In the genomic region with DNA sequence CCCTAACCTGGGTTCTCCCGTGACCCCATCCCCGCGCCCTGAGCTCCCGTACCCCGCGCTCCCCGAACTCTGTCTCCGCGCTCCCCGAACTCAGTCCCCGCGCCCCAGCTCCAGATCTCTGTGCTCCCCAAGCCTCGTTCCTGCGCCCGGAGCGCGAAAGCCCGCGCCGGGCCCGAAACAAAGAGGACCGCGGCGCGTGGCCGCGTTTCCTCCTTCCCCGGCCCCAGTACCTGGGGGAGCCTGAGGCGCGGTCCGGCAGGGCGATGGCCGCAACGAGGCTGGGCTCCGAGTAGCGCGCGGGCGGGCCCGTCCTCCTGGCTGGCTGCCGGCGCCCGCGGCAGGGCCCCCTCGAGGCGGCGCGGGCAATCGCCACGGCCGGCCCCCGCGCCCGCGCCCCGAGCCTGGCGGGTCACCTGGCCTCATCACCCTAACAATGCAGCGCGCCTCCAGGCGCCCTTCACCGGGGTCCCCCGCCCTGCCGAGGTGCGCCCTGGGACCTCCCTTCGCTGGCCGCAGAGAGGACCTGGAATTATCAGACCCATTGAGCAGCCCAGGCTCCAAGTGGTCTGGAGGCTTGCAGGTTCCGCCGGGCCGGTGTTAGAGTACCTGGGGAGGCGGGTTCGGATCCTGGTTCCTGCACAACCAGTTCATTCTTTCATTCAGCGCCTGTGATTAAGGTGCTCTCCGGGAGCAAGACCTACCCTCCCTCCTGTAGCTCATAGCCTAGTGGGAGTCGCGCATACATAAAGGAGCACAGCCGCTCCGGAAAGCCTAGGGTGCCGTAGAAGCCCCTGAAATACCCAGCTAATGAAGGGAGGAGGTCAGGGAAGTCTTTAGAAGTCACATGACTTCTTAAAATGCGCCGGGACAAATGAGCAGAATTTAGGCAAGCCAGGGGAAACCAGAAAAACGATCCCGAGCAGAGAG, we compare ENCODE assay signal across 8 cellular contexts. TPM values are rescaled to one million over a fixed set of nuclear protein-coding genes. Genes with fewer than 3 reads are reported as not detected.
DNase-seq lines count a peak whose midpoint lies in the region; ATAC-seq, FAIRE-seq and TF ChIP-seq lines count a peak whose summit lies in the region.

Gene TNS3, minus strand, starts transcription at position 291 of the 927 bp plus-strand sequence. CDS start 142,475 bp downstream, outside the sequence.

- peaks cover 61% of the 10 kb centered on the region for H3K4me1 Mint-ChIP-seq in stimulated activated memory B cell treated with anti-CD40 and anti-IgM and Interleukin-4, amounts not matched to agents 10 μg/mL and 1 μg/mL and 100 μg/mL, for 72 hours

- peak within 1 kb of the TSS; percentile 89 for H2BK5ac ChIP-seq in IMR-90 (ENCODE audit: low read depth, low read length, poor library complexity, severe bottlenecking)

- peak within 1 kb of the TSS; percentile 95 for H3K56ac ChIP-seq in IMR-90 (ENCODE audit: extremely low read depth, insufficient read depth, low read length)

- H3K36me3 ChIP-seq in IMR-90 (ENCODE audit: control insufficient read depth, insufficient read depth, low read length) (peaks cover 4% of the 10 kb centered on the region), brain microvascular endothelial cell (replicated peaks) (no peaks in the 10 kb centered on the region), keratinocyte (ENCODE audit: control insufficient read depth in 2 of 2, extremely low read depth in 1 of 2, insufficient read depth in 2 of 2, low read length in 2 of 2) (no peaks in the 10 kb centered on the region)

- TF ChIP-seq POLR2A in IMR-90 (IDR thresholded peaks at IDR 0.05; ENCODE audit: low read depth, low read length), result peak; percentile 64; the same call in 1 of the 2 replicates

- TF ChIP-seq CTCF in IMR-90 (conservative IDR thresholded peaks at IDR 0.05; ENCODE audit: low read depth, low read length), result peak; percentile 47
- TF ChIP-seq CTCF in brain microvascular endothelial cell (IDR thresholded peaks at IDR 0.05; ENCODE audit: low read depth, low read length, missing control alignments), result no peak
- TF ChIP-seq CTCF in keratinocyte (optimal IDR thresholded peaks at IDR 0.05 in 1 of 3, IDR thresholded peaks at IDR 0.05 in 1 of 3, conservative IDR thresholded peaks at IDR 0.05 in 1 of 3; ENCODE audit: extremely low read depth in 1 of 3, insufficient read depth in 2 of 3, low read length in 3 of 3), result peak in 1 of 3 experiments; percentile 21

- H3K4me1 ChIP-seq in IMR-90 (ENCODE audit: control insufficient read depth, insufficient read depth, low read length), result peaks cover 33% of the 10 kb centered on the region
- peaks cover 27% of the 10 kb centered on the region for H3K4me1 ChIP-seq in keratinocyte (ENCODE audit: control insufficient read depth, extremely low read depth, insufficient read depth, low read length)

- no TSS peak for BruUV-seq in IMR-90 (replicated peaks; lab: Mats Ljungman, UMichigan)

- H2BK120ac ChIP-seq in IMR-90 (ENCODE audit: low read depth, low read length), result peak within 1 kb of the TSS; percentile 95

- peak within 1 kb of the TSS; percentile 94 for H3K18ac ChIP-seq in IMR-90 (ENCODE audit: low read depth, low read length)

- H3K79me1 ChIP-seq in IMR-90 (ENCODE audit: low read depth in 1 of 2, low read length in 2 of 2), result peaks cover 17 to 44% of the 10 kb centered on the region in 2 experiments

- no peaks in the 10 kb centered on the region for H3K27me3 Mint-ChIP-seq in stimulated activated memory B cell treated with anti-CD40 and anti-IgM and Interleukin-4, amounts not matched to agents 10 μg/mL and 1 μg/mL and 100 μg/mL, for 72 hours

- peak; percentile 44 for FAIRE-seq in keratinocyte (lab: Jason Lieb, UNC)

- peak; percentile 34 for TF ChIP-seq RAD21 in IMR-90 (IDR thresholded peaks at IDR 0.05; ENCODE audit: low read length)

- peak within 1 kb of the TSS; percentile 88 for H2AFZ ChIP-seq in IMR-90 (replicated peaks; ENCODE audit: low read length, poor library complexity)
- H2AFZ ChIP-seq in keratinocyte (ENCODE audit: control insufficient read depth, low read length), result peak within 1 kb of the TSS; percentile 47

- no peaks in the 10 kb centered on the region for H4K20me1 ChIP-seq in IMR-90 (ENCODE audit: insufficient read depth, low read length)
- H4K20me1 ChIP-seq in keratinocyte (ENCODE audit: control insufficient read depth, extremely low read depth, insufficient read depth, low read length), result no peaks in the 10 kb centered on the region

- POLR2A ChIA-PET in IMR-90 (lab: Charles Lee; ENCODE audit: unreplicated experiment), result interaction anchor here (0.6 to 1.1 kb wide), 2 partner anchors 11 to 19 kb away, joined by 7 to 9 read pairs; no protein-coding TSS in a partner anchor

- peak within 1 kb of the TSS; percentile 77 for H3K27ac ChIP-seq in IMR-90 (ENCODE audit: insufficient read depth, low read length)
- peak within 1 kb of the TSS; percentile 67 for H3K27ac ChIP-seq in brain microvascular endothelial cell
- no peak within 1 kb of the TSS for H3K27ac ChIP-seq in keratinocyte (ENCODE audit: control insufficient read depth, insufficient read depth, low read length)

- H2BK15ac ChIP-seq in IMR-90 (ENCODE audit: low read depth, low read length), result peak within 1 kb of the TSS; percentile 55; the same call in 2 of the 3 replicates

- H3K9me3 ChIP-seq in IMR-90 (ENCODE audit: control insufficient read depth, insufficient read depth, low read length) (no peaks in the 10 kb centered on the region), keratinocyte (ENCODE audit: control insufficient read depth, low read depth, low read length) (no peaks in the 10 kb centered on the region)

- H4K91ac ChIP-seq in IMR-90 (ENCODE audit: insufficient read depth, low read depth, low read length), result peak within 1 kb of the TSS; percentile 98

- peak within 1 kb of the TSS; percentile 97 for H3K27ac Mint-ChIP-seq in stimulated activated memory B cell treated with anti-CD40 and anti-IgM and Interleukin-4, amounts not matched to agents 10 μg/mL and 1 μg/mL and 100 μg/mL, for 72 hours

- in situ Hi-C loops in IMR-90 (cut with MboI; ENCODE audit: low sequenced_read_pairs) (loop anchor here (10.0 kb wide), 1 partner anchor 233 kb away; no protein-coding TSS in a partner anchor), brain microvascular endothelial cell (cut with HindIII; ENCODE audit: low pct_ligation_motif_present, low sequenced_read_pairs) (no loop called here)

- H3K9me1 ChIP-seq in IMR-90 (ENCODE audit: insufficient read depth, low read length) (peaks cover 22% of the 10 kb centered on the region), keratinocyte (ENCODE audit: control insufficient read depth, extremely low read depth, insufficient read depth, low read length) (no peaks in the 10 kb centered on the region)

- dilution Hi-C loops in IMR-90 (cut with HindIII; ENCODE audit: low sequenced_read_pairs, unreplicated experiment), result no loop called here
- dilution Hi-C loops in keratinocyte (cut with MboI; ENCODE audit: extremely low pct_ligation_motif_present, low sequenced_read_pairs), result no loop called here

- H2AK9ac ChIP-seq in IMR-90 (replicated peaks; ENCODE audit: low read depth, low read length, poor library complexity), result peak within 1 kb of the TSS; percentile 98

- peak within 1 kb of the TSS; percentile 97 for H3K23ac ChIP-seq in IMR-90 (ENCODE audit: low read depth, low read length)

- H3K36me3 Mint-ChIP-seq in stimulated activated memory B cell treated with anti-CD40 and anti-IgM and Interleukin-4, amounts not matched to agents 10 μg/mL and 1 μg/mL and 100 μg/mL, for 72 hours, result no peaks in the 10 kb centered on the region

- H3K4me2 ChIP-seq in IMR-90 (ENCODE audit: low read depth, low read length), result peak within 1 kb of the TSS; percentile 78
- H3K4me2 ChIP-seq in keratinocyte (ENCODE audit: control insufficient read depth, extremely low read depth, insufficient read depth, low read depth, low read length), result peak within 1 kb of the TSS; percentile 84

- H3K9ac ChIP-seq in IMR-90 (ENCODE audit: low read depth, low read length) (peak within 1 kb of the TSS; percentile 96), keratinocyte (ENCODE audit: control insufficient read depth, extremely low read depth, insufficient read depth, low read length) (peak within 1 kb of the TSS; percentile 53)

- H4K5ac ChIP-seq in IMR-90 (ENCODE audit: low read depth, low read length), result peak within 1 kb of the TSS; percentile 54

- DNase-seq in AG08395 (ENCODE audit: low spot score), result peak; percentile 65
- peak; percentile 36 for DNase-seq in IMR-90
- DNase-seq in brain microvascular endothelial cell, result no peak
- no peak for DNase-seq in keratinocyte (ENCODE audit: low read depth, low spot score)
- no peak for DNase-seq in activated CD4-positive, alpha-beta T cell treated with anti-CD3 and anti-CD28 coated beads for 1 hour
- no peak for DNase-seq in activated naive CD4-positive, alpha-beta T cell treated with anti-CD3 and anti-CD28 coated beads, Interleukin-2, amount 50 U/mL, for 16 hours
- DNase-seq in epidermal melanocyte (ENCODE audit: insufficient read length, low spot score), result no peak

- intact Hi-C loops in IMR-90 (cut with micrococcal nuclease), result loop anchor here (1.0 to 10.0 kb wide), 6 partner anchors 23 to 363 kb away; partner anchors contain the start of gene PKD1L1

- peak within 1 kb of the TSS; percentile 98 for H3K14ac ChIP-seq in IMR-90 (replicated peaks; ENCODE audit: low read depth, low read length)

- H2BK20ac ChIP-seq in IMR-90 (ENCODE audit: low read depth, low read length), result peak within 1 kb of the TSS; percentile 87

- peak within 1 kb of the TSS; percentile 94 for H3K4me3 Mint-ChIP-seq in stimulated activated memory B cell treated with anti-CD40 and anti-IgM and Interleukin-4, amounts not matched to agents 10 μg/mL and 1 μg/mL and 100 μg/mL, for 72 hours

- no peaks in the 10 kb centered on the region for H3K79me2 ChIP-seq in keratinocyte (ENCODE audit: control insufficient read depth, insufficient read depth, low read length)

- H4K8ac ChIP-seq in IMR-90 (ENCODE audit: low read depth in 2 of 2, low read length in 2 of 2), result peak within 1 kb of the TSS; percentile 86 to 87

- CTCF ChIA-PET in IMR-90 (lab: Yijun Ruan, JAX), result interaction anchor here (0.6 kb wide), 1 partner anchor 58 kb away, joined by 3 read pairs; no protein-coding TSS in a partner anchor

- whole genome bisulfite sequencing in IMR-90 (ENCODE audit: extremely low coverage in 2 of 2, insufficient read length in 1 of 2), 2 experiments, result 1% methylated on average over 26 of the region's 82 CpGs; no CpG with 5 or more reads in 1 of the 2 experiments

- H3K9me3 Mint-ChIP-seq in stimulated activated memory B cell treated with anti-CD40 and anti-IgM and Interleukin-4, amounts not matched to agents 10 μg/mL and 1 μg/mL and 100 μg/mL, for 72 hours, result peaks cover 3% of the 10 kb centered on the region

- H3K4me3 ChIP-seq in IMR-90 (ENCODE audit: insufficient read depth, low read depth, low read length), result peak within 1 kb of the TSS; percentile 79
- H3K4me3 ChIP-seq in brain microvascular endothelial cell (ENCODE audit: low read depth, low read length), result peak within 1 kb of the TSS; percentile 88
- H3K4me3 ChIP-seq in keratinocyte (ENCODE audit: control insufficient read depth in 2 of 3, extremely low read depth in 1 of 3, insufficient read depth in 2 of 3, low read depth in 1 of 3, low read length in 3 of 3), result peak within 1 kb of the TSS; percentile 59 to 75 (median 60)

- peak within 1 kb of the TSS; percentile 97 for H3K4ac ChIP-seq in IMR-90 (ENCODE audit: low read depth, low read length)

- peak; percentile 73 for ATAC-seq in IMR-90 (ENCODE audit: low read depth)
- peak; percentile 87 for ATAC-seq in stimulated activated memory B cell treated with anti-CD40 and anti-IgM and Interleukin-4, amounts not matched to agents 10 μg/mL and 1 μg/mL and 100 μg/mL, for 72 hours

- H3K27me3 ChIP-seq in IMR-90 (ENCODE audit: control insufficient read depth, insufficient read depth, low read length) (no peaks in the 10 kb centered on the region), brain microvascular endothelial cell (replicated peaks) (no peaks in the 10 kb centered on the region), keratinocyte (ENCODE audit: control insufficient read depth, extremely low read depth, insufficient read depth, low read length) (peaks cover 13% of the 10 kb centered on the region)

- peak within 1 kb of the TSS; percentile 88 for H2AK5ac ChIP-seq in IMR-90 (ENCODE audit: low read depth, low read length)

RNA-seq across cellular contexts. Expression of gene TNS3, which starts in this region (rescaled TPM):
- 58.9 and 64.3 TPM in 2 replicates for total RNA-seq in IMR-90 (2012; rRNA removed)
- polyA plus RNA-seq in IMR-90 (2012; rRNA removed) (75.6 and 79.2 TPM in 2 replicates), keratinocyte (3.9 to 5.7 TPM (median 5.3 TPM) in 3 replicates)
- polyA plus RNA-seq in IMR-90 (2012; cell fraction: cytosol; rRNA removed), result 45.5 and 62.9 TPM in 2 replicates
- polyA plus RNA-seq in IMR-90 (2012; cell fraction: nucleus; rRNA removed; ENCODE audit: low replicate concordance), result 103 and 160 TPM in 2 replicates
- 0.39 TPM for polyA plus RNA-seq in keratinocyte (2011; ENCODE audit: low read depth)
- 4.7 and 4.9 TPM in 2 replicates for polyA plus RNA-seq in keratinocyte (2011; cell fraction: cytosol; rRNA removed)
- 12.2 and 14.2 TPM in 2 replicates for polyA plus RNA-seq in keratinocyte (2011; cell fraction: nucleus; rRNA removed)
- 1.2 and 4.6 TPM in 2 replicates for polyA plus RNA-seq in keratinocyte (2012; ENCODE audit: low replicate concordance)
- polyA minus RNA-seq in keratinocyte, result 10.1 to 20.3 TPM (median 18.5 TPM) in 3 replicates
- polyA minus RNA-seq in keratinocyte (2011; cell fraction: cytosol; rRNA and poly(A)+ RNA removed), result 6.1 TPM
- 10.4 and 17.5 TPM in 2 replicates for polyA minus RNA-seq in keratinocyte (2011; cell fraction: nucleus; rRNA and poly(A)+ RNA removed)

Comparison
In these comparisons a context has a peak if more than half of its experiments do, and no peak if none do; other contexts are left out.
1. DNase-seq: peak in AG08395 (single experiment) and IMR-90 (single experiment); none in brain microvascular endothelial cell (single experiment), keratinocyte (single experiment), activated CD4-positive, alpha-beta T cell treated with anti-CD3 and anti-CD28 coated beads for 1 hour (single experiment), activated naive CD4-positive, alpha-beta T cell treated with anti-CD3 and anti-CD28 coated beads, Interleukin-2, amount 50 U/mL, for 16 hours (single experiment) and epidermal melanocyte (single experiment).
2. Peak in every context shown above with its lines, with median percentiles within 50 percentile points of each other: H3K4me3 ChIP-seq.